In genomic region chr2:107137711-107138110, GRCh38 we compare ENCODE assay signal across 17 cellular contexts.
"Had no signal": no experiment of that assay in that cellular context is flagged by ENCODE, and none has a peak within 500 bp of the region (broad histone marks: within the 10 kb centered on the region; RNA-seq: fewer than 3 reads in every experiment).

No MANE protein-coding gene starts in this region.

- DNase-seq: activated CD4-positive, alpha-beta T cell treated with anti-CD3 and anti-CD28 coated beads for 1 hour; activated effector memory CD4-positive, alpha-beta T cell treated with anti-CD3 and anti-CD28 coated beads, Interleukin-2, amount 50 U/mL, for 16 hours; activated T-cell treated with anti-CD3 and anti-CD28 coated beads, Interleukin-2, amount 50 U/mL, for 72 hours; foreskin melanocyte; head of caudate nucleus; kidney; stimulated activated CD4-positive, alpha-beta T cell treated with anti-CD3 and anti-CD28 coated beads, Interleukin-4, amount 100 ng/mL, for 4 hours; upper lobe of right lung; WERI-Rb-1 had no signal

- H3K27ac ChIP-seq: ascending aorta, coronary artery, thoracic aorta, upper lobe of right lung, WERI-Rb-1 had no signal

- H3K36me3 ChIP-seq: ascending aorta, thoracic aorta, upper lobe of right lung, WERI-Rb-1 had no signal

- H3K4me1 ChIP-seq: upper lobe of right lung had no signal

- ATAC-seq: activated T-cell treated with anti-CD3 and anti-CD28 coated beads, Interleukin-2, amount 50 U/mL, for 72 hours; left lobe of liver; natural killer cell treated with Interleukin-12 subunit alpha and Interleukin-12 subunit beta and Interleukin-15 and Interleukin-18, amount 100 ng/mL, for 72 hours; sciatic nerve; stimulated activated memory B cell treated with anti-CD40 and anti-IgM and Interleukin-4, amounts not matched to agents 10 μg/mL and 1 μg/mL and 100 μg/mL, for 72 hours; upper lobe of right lung had no signal

- H3K4me3 ChIP-seq: ascending aorta, coronary artery, lung, thoracic aorta, upper lobe of right lung had no signal

- H3K9me3 ChIP-seq: ascending aorta, thoracic aorta, upper lobe of right lung had no signal

- H3K27me3 ChIP-seq: ascending aorta, upper lobe of right lung had no signal
